In genomic region chr16:27839419-27839818, GRCh38 we compare ENCODE assay signal across 19 cellular contexts.
DNase-seq lines count a peak whose midpoint lies in the region; ATAC-seq, FAIRE-seq and TF ChIP-seq lines count a peak whose summit lies in the region.
"Had no signal": no experiment of that assay in that cellular context is flagged by ENCODE, and none has a peak within 500 bp of the region (broad histone marks: within the 10 kb centered on the region; RNA-seq: fewer than 3 reads in every experiment).

No MANE protein-coding gene starts in this region.

- TF ChIP-seq CTCF in fibroblast of the aortic adventitia (IDR thresholded peaks at IDR 0.05; ENCODE audit: insufficient read depth, low read length) (no peak), D721Med (IDR thresholded peaks at IDR 0.05; ENCODE audit: insufficient read depth, missing control alignments) (no peak)

- in situ Hi-C loops in GM23248 (cut with MboI) = no loop called here

- FAIRE-seq in D721Med (lab: Jason Lieb, UNC) = no peak
- FAIRE-seq: pancreas had no signal

- no peak overlapping the region for H3K27ac ChIP-seq in GM23248
- H3K27ac ChIP-seq: gastroesophageal sphincter, left ventricle myocardium inferior, pancreas, SJCRH30, thoracic aorta had no signal

- WGBS in GM23248 (ENCODE audit: low coverage in 1 of 2, low lambda C conversion rate in 2 of 2, missing lambda C conversion rate in 2 of 2), 2 experiments = 28 to 37% methylated on average over 2 of the region's 2 CpGs

- H3K9me3 ChIP-seq in GM23248 (ENCODE audit: low read depth) = no peaks in the 10 kb centered on the region
- peaks cover 5% of the 10 kb centered on the region for H3K9me3 ChIP-seq in MG63
- H3K9me3 ChIP-seq: pancreas, SJCRH30, thoracic aorta had no signal

- H3K4me3 ChIP-seq in GM23248 (no peak overlapping the region), fibroblast of the aortic adventitia (ENCODE audit: low read depth, low read length) (no peak overlapping the region), MG63 (no peak overlapping the region)
- H3K4me3 ChIP-seq: gastroesophageal sphincter, left ventricle myocardium inferior, pancreas, SJCRH30, thoracic aorta had no signal

- no peak overlapping the region for H3K9ac ChIP-seq in GM23248

- ATAC-seq in GM19351 (IDR thresholded peaks at IDR 0.05; ENCODE audit: unreplicated experiment) = no peak
- ATAC-seq: activated T-helper 17 cell treated with anti-CD3 and anti-CD28 coated beads, Interleukin-2, amount 50 U/mL, for 72 hours; gastroesophageal sphincter; pancreas had no signal

- DNase-seq in GM23248 = peak; percentile 25
- peak; percentile 11 for DNase-seq in amniotic epithelial cell (ENCODE audit: low read depth)
- DNase-seq in fibroblast of the aortic adventitia (ENCODE audit: low read depth) = peak; percentile 13
- DNase-seq in renal cortical epithelial cell (ENCODE audit: low read depth) = peak; percentile 3
- DNase-seq in D721Med (ENCODE audit: insufficient read length, low spot score) = no peak
- no peak for DNase-seq in MG63
- no peak for DNase-seq in superior temporal gyrus (ENCODE audit: extremely low spot score)
- DNase-seq: cerebellar nuclear complex, DMS 273 treated with DMSO at 0.1 percent for 48 hours, left ventricle myocardium inferior, NCI-H146, NCI-H446, T-helper 2 cell had no signal

- H3K79me2 ChIP-seq in GM23248 (ENCODE audit: insufficient read depth) = no peaks in the 10 kb centered on the region

- no peaks in the 10 kb centered on the region for H3K36me3 ChIP-seq in GM23248 (ENCODE audit: low read depth)
- H3K36me3 ChIP-seq in MG63 = no peaks in the 10 kb centered on the region
- H3K36me3 ChIP-seq: gastroesophageal sphincter, left ventricle myocardium inferior, pancreas, SJCRH30, thoracic aorta had no signal

- H3K27me3 ChIP-seq in GM23248 (replicated peaks; ENCODE audit: insufficient read depth) (peaks cover 37% of the 10 kb centered on the region), MG63 (peaks cover 6% of the 10 kb centered on the region)
- H3K27me3 ChIP-seq: SJCRH30 had no signal

- no peaks in the 10 kb centered on the region for H3F3A ChIP-seq in GM23248 (ENCODE audit: insufficient read depth)

- no peaks in the 10 kb centered on the region for H3K9me2 ChIP-seq in GM23248 (ENCODE audit: insufficient read depth)

- H3K4me1 ChIP-seq in GM23248 (ENCODE audit: insufficient read depth) = no peaks in the 10 kb centered on the region
- H3K4me1 ChIP-seq: gastroesophageal sphincter, left ventricle myocardium inferior, pancreas, SJCRH30 had no signal

- H4K20me1 ChIP-seq in GM23248 (ENCODE audit: insufficient read depth) = no peaks in the 10 kb centered on the region

- H3K4me2 ChIP-seq in GM23248 (ENCODE audit: unreplicated experiment) = no peak overlapping the region

- H2AFZ ChIP-seq in GM23248 = no peak overlapping the region

Comparison
In these comparisons a context has a peak if more than half of its experiments do, and no peak if none do; other contexts are left out.
1. DNase-seq: peak in GM23248 (single experiment), amniotic epithelial cell (single experiment), fibroblast of the aortic adventitia (single experiment) and renal cortical epithelial cell (single experiment); none in D721Med (single experiment), MG63 (single experiment) and superior temporal gyrus (single experiment).